Comparison of ENCODE assay signal across 8 cellular contexts in genomic region chr6:68876792-68877493, GRCh38.
DNase-seq lines count a peak whose midpoint lies in the region; ATAC-seq and TF ChIP-seq lines count a peak whose summit lies in the region.
"Had no signal": no experiment of that assay in that cellular context is flagged by ENCODE, and none has a peak within 500 bp of the region (broad histone marks: within the 10 kb centered on the region; RNA-seq: fewer than 3 reads in every experiment).

No MANE protein-coding gene starts in this region.

- no peaks in the 10 kb centered on the region for H3K4me1 ChIP-seq in PC-3 (ENCODE audit: insufficient read depth, low read length)
- H3K4me1 ChIP-seq: parathyroid adenoma had no signal

- H2AFZ ChIP-seq in PC-3 (ENCODE audit: low read length), result no peak overlapping the region
- H2AFZ ChIP-seq: parathyroid adenoma had no signal

- no peaks in the 10 kb centered on the region for H3K36me3 Mint-ChIP-seq in stimulated activated effector memory CD8-positive, alpha-beta T cell treated with anti-CD3 and anti-CD28 coated beads, Interleukin-12 subunit alpha, Interleukin-12 subunit beta, amount 100 ng/mL, for 72 hours

- no peaks in the 10 kb centered on the region for H3K36me3 ChIP-seq in PC-3 (ENCODE audit: low read depth, low read length)

- H3F3A ChIP-seq in PC-3 (ENCODE audit: low read length, unreplicated experiment), result no peaks in the 10 kb centered on the region

- H4K20me1 ChIP-seq in PC-3 (ENCODE audit: low read length), result no peaks in the 10 kb centered on the region

- CTCF ChIA-PET in PC-3 (lab: Charles Lee), result no interaction called here

- H3K79me2 ChIP-seq in PC-3 (ENCODE audit: low read length), result no peaks in the 10 kb centered on the region
- H3K79me2 ChIP-seq: parathyroid adenoma had no signal

- H3K4me3 ChIP-seq in PC-3 (ENCODE audit: low read length), result no peak overlapping the region

- H3K9me3 Mint-ChIP-seq in stimulated activated effector memory CD8-positive, alpha-beta T cell treated with anti-CD3 and anti-CD28 coated beads, Interleukin-12 subunit alpha, Interleukin-12 subunit beta, amount 100 ng/mL, for 72 hours, result no peaks in the 10 kb centered on the region

- no peak overlapping the region for H3K9ac ChIP-seq in PC-3 (ENCODE audit: low read length)
- H3K9ac ChIP-seq: parathyroid adenoma had no signal

- no peak overlapping the region for H3K27ac Mint-ChIP-seq in stimulated activated effector memory CD8-positive, alpha-beta T cell treated with anti-CD3 and anti-CD28 coated beads, Interleukin-12 subunit alpha, Interleukin-12 subunit beta, amount 100 ng/mL, for 72 hours

- no peaks in the 10 kb centered on the region for H3K9me2 ChIP-seq in PC-3 (replicated peaks; ENCODE audit: low read length)

- no TSS peak for BruUV-seq in PC-3 (replicated peaks; lab: Mats Ljungman, UMichigan)

- intact Hi-C loops in PC-3 (cut with micrococcal nuclease), result loop anchor here (2.0 kb wide), 1 partner anchor 82 kb away; no protein-coding TSS in a partner anchor

- no peaks in the 10 kb centered on the region for H3K4me1 Mint-ChIP-seq in stimulated activated effector memory CD8-positive, alpha-beta T cell treated with anti-CD3 and anti-CD28 coated beads, Interleukin-12 subunit alpha, Interleukin-12 subunit beta, amount 100 ng/mL, for 72 hours

- no peaks in the 10 kb centered on the region for H3K27me3 ChIP-seq in PC-3 (ENCODE audit: low read length)

- DNase-seq in GM13977 (ENCODE audit: low spot score) (peak; percentile 17), PC-3 (peak; percentile 35), hepatic stellate cell (ENCODE audit: low spot score) (peak; percentile 4), anterior cingulate cortex (lab: John Stamatoyannopoulos, UW) (no peak)
- DNase-seq in stimulated activated effector memory CD8-positive, alpha-beta T cell treated with anti-CD3 and anti-CD28 coated beads, Interleukin-12 subunit alpha, Interleukin-12 subunit beta, amount 100 ng/mL, for 72 hours (ENCODE audit: low spot score in 2 of 2), result no peak

- peak; percentile 66 for ATAC-seq in HG03342 (IDR thresholded peaks at IDR 0.05; ENCODE audit: unreplicated experiment)
- ATAC-seq in PC-3, result no peak
- ATAC-seq in HG02759 (IDR thresholded peaks at IDR 0.05; ENCODE audit: unreplicated experiment), result no peak
- ATAC-seq in stimulated activated effector memory CD8-positive, alpha-beta T cell treated with anti-CD3 and anti-CD28 coated beads, Interleukin-12 subunit alpha, Interleukin-12 subunit beta, amount 100 ng/mL, for 72 hours, result no peak

- no peak overlapping the region for H3K4me3 Mint-ChIP-seq in stimulated activated effector memory CD8-positive, alpha-beta T cell treated with anti-CD3 and anti-CD28 coated beads, Interleukin-12 subunit alpha, Interleukin-12 subunit beta, amount 100 ng/mL, for 72 hours

- in situ Hi-C loops in GM13977 (cut with MboI; ENCODE audit: low pct_unique_long_range_greater_than_20kb, low sequenced_read_pairs, unreplicated experiment), result no loop called here

- no peak overlapping the region for H3K27ac ChIP-seq in PC-3 (ENCODE audit: low read length)
- H3K27ac ChIP-seq: parathyroid adenoma had no signal

- H3K9me3 ChIP-seq in PC-3 (ENCODE audit: low read length), result no peaks in the 10 kb centered on the region

- POLR2A ChIA-PET in PC-3 (lab: Charles Lee; ENCODE audit: unreplicated experiment), result no interaction called here

- peak; percentile 42 for TF ChIP-seq CTCF in GM13977 (IDR thresholded peaks at IDR 0.05; ENCODE audit: extremely low read depth, insufficient read depth, missing control alignments)
- TF ChIP-seq CTCF in PC-3 (conservative IDR thresholded peaks at IDR 0.05; ENCODE audit: low read depth, low read length), result peak; percentile 54

- H3K4me2 ChIP-seq in PC-3 (ENCODE audit: low read length), result no peak overlapping the region

Comparison
In these comparisons a context has a peak if more than half of its experiments do, and no peak if none do; other contexts are left out.
1. DNase-seq: peak in GM13977 (single experiment), PC-3 (single experiment) and hepatic stellate cell (single experiment); none in anterior cingulate cortex (0 of 58) and stimulated activated effector memory CD8-positive, alpha-beta T cell treated with anti-CD3 and anti-CD28 coated beads, Interleukin-12 subunit alpha, Interleukin-12 subunit beta, amount 100 ng/mL, for 72 hours (0 of 2).